Comparison of ENCODE assay signal across 22 cellular contexts in the genomic region with DNA sequence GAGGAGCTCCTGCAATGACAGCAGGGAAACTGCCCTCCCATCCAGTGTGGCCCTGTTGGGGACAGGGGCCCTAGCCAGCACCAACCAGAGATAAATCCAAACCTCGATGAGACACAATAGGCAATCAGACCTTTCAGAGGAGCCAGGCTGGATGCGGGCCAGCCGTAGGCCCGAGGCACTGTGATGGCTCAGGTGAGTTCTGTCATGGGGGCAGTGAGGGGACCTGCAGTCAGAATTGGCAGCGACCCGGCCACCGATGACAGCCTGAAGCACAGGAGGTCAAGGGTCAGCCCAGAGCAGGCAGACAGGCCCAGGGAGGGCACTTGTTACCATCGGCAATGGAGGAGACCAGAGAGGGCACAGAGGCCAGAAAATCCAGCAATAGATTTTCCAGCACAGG.
A peak's percentile ranks its signal among the peaks of the same experiment; 100 is the strongest.
DNase-seq lines count a peak whose midpoint lies in the region; ATAC-seq, FAIRE-seq and TF ChIP-seq lines count a peak whose summit lies in the region.
"Had no signal": no experiment of that assay in that cellular context is flagged by ENCODE, and none has a peak within 500 bp of the region (broad histone marks: within the 10 kb centered on the region; RNA-seq: fewer than 3 reads in every experiment).

No MANE protein-coding gene starts in this region.

- TF ChIP-seq RAD21 in H1 (IDR thresholded peaks at IDR 0.05 in 1 of 2, conservative IDR thresholded peaks at IDR 0.05 in 1 of 2; ENCODE audit: low read depth in 2 of 2, low read length in 2 of 2), result no peak

- no peak overlapping the region for H4K91ac ChIP-seq in H1 (replicated peaks; ENCODE audit: insufficient read length, low read length)

- H3K4me3 ChIP-seq in left ventricle myocardium inferior, result no peak overlapping the region
- no peak overlapping the region for H3K4me3 ChIP-seq in right atrium auricular region
- H3K4me3 ChIP-seq in H1 (ENCODE audit: extremely low read depth in 1 of 4, insufficient read depth in 2 of 4, low read depth in 3 of 4, low read length in 4 of 4), result no peak overlapping the region
- no peak overlapping the region for H3K4me3 ChIP-seq in sigmoid colon
- H3K4me3 ChIP-seq: BLaER1, GM23248 had no signal

- H3K4me1 ChIP-seq in left ventricle myocardium inferior (peaks cover 64% of the 10 kb centered on the region), right atrium auricular region (peaks cover 0 to 22% of the 10 kb centered on the region in 2 donors), H1 (replicated peaks in 1 of 4; ENCODE audit: control insufficient read depth in 3 of 4, insufficient read depth in 4 of 4, low read length in 3 of 4) (no peaks in the 10 kb centered on the region), sigmoid colon (peaks cover 0 to 4% (median 2%) of the 10 kb centered on the region in 4 donors)
- H3K4me1 ChIP-seq: BLaER1 had no signal

- no peak overlapping the region for H3K14ac ChIP-seq in H1 (ENCODE audit: insufficient read length)

- H2AK5ac ChIP-seq in H1 (ENCODE audit: low read depth, low read length), result no peak overlapping the region

- H3K56ac ChIP-seq in H1 (replicated peaks; ENCODE audit: insufficient read length, low read depth, low read length), result no peak overlapping the region

- H3K36me3 ChIP-seq in left ventricle myocardium inferior (no peaks in the 10 kb centered on the region), right atrium auricular region (no peaks in the 10 kb centered on the region), H1 (ENCODE audit: control insufficient read depth in 2 of 4, insufficient read depth in 4 of 4, low read length in 3 of 4) (no peaks in the 10 kb centered on the region), sigmoid colon (no peaks in the 10 kb centered on the region)
- H3K36me3 ChIP-seq: BLaER1 had no signal

- H3K9me3 ChIP-seq in left ventricle myocardium inferior (replicated peaks), result no peaks in the 10 kb centered on the region
- no peaks in the 10 kb centered on the region for H3K9me3 ChIP-seq in right atrium auricular region
- H3K9me3 ChIP-seq in H1 (ENCODE audit: insufficient read depth in 2 of 2, low read depth in 1 of 2, low read length in 1 of 2), result no peaks in the 10 kb centered on the region
- H3K9me3 ChIP-seq in sigmoid colon, result no peaks in the 10 kb centered on the region
- H3K9me3 ChIP-seq: BLaER1 had no signal

- TF ChIP-seq POLR2A in H1 (IDR thresholded peaks at IDR 0.05; ENCODE audit: control extremely low read depth in 1 of 2, low read depth in 2 of 2, low read length in 2 of 2), result no peak
- TF ChIP-seq POLR2A in sigmoid colon (IDR thresholded peaks at IDR 0.05), result no peak

- H2BK12ac ChIP-seq in H1 (ENCODE audit: low read depth, low read length), result no peak overlapping the region

- intact Hi-C loops in left ventricle myocardium inferior (cut with micrococcal nuclease), result no loop called here
- intact Hi-C loops in sigmoid colon (cut with DNase I), result no loop called here
- intact Hi-C loops in sciatic nerve (cut with DNase I), result no loop called here

- H2BK120ac ChIP-seq in H1 (replicated peaks; ENCODE audit: low read depth, low read length), result no peak overlapping the region

- H2BK20ac ChIP-seq in H1 (ENCODE audit: low read length), result no peak overlapping the region

- TF ChIP-seq EP300 in H1 (IDR thresholded peaks at IDR 0.05; ENCODE audit: borderline replicate concordance in 1 of 2, low read depth in 2 of 2, low read length in 2 of 2) (no peak), sigmoid colon (IDR thresholded peaks at IDR 0.05) (no peak)

- no peak overlapping the region for H3K4ac ChIP-seq in H1 (replicated peaks; ENCODE audit: insufficient read length, low read depth, low read length)

- H4K5ac ChIP-seq in H1 (ENCODE audit: insufficient read length, low read depth, low read length), result no peak overlapping the region

- 79% methylated on average over 6 of the region's 8 CpGs; no CpG with 5 or more reads in 1 of the 2 experiments for WGBS in H1 (ENCODE audit: extremely low coverage in 1 of 2, insufficient coverage in 1 of 2, insufficient read length in 1 of 2, insufficient replicate concordance in 2 of 2, low coverage in 1 of 2, low lambda C conversion rate in 2 of 2, missing lambda C conversion rate in 1 of 2), 2 experiments
- WGBS in sigmoid colon, 2 donors, result 85 to 92% methylated on average over 8 of the region's 8 CpGs

- H3K79me2 ChIP-seq in H1 (ENCODE audit: control insufficient read depth in 1 of 2, insufficient read depth in 2 of 2, low read length in 2 of 2), result no peaks in the 10 kb centered on the region

- no peaks in the 10 kb centered on the region; the same call in 1 of the 2 replicates for H3K23me2 ChIP-seq in H1 (ENCODE audit: low read depth, low read length)

- H3K27ac ChIP-seq in left ventricle myocardium inferior (replicated peaks) (peak overlapping the region; percentile 78), right atrium auricular region (no peak overlapping the region), H1 (ENCODE audit: low read depth, low read length) (no peak overlapping the region), sigmoid colon (peak overlapping the region in 3 of 4 donors; percentile 19 to 60 (median 55))
- H3K27ac ChIP-seq: 22Rv1, BLaER1, C4-2B, GM23248 had no signal

- no peak overlapping the region for H3K18ac ChIP-seq in H1 (ENCODE audit: extremely low read depth, low read length)

- H2BK15ac ChIP-seq in H1 (ENCODE audit: low read length), result no peak overlapping the region

- no peak for FAIRE-seq in H1 (lab: Jason Lieb, UNC)
- FAIRE-seq: A204.1, G401.6, GM12892, GM19239 had no signal

- H3K4me2 ChIP-seq in H1 (ENCODE audit: insufficient read depth in 1 of 2, low read depth in 2 of 2, low read length in 2 of 2), result no peak overlapping the region
- H3K4me2 ChIP-seq: BLaER1 had no signal

- H4K20me1 ChIP-seq in H1 (replicated peaks in 1 of 2; ENCODE audit: control insufficient read depth in 1 of 2, insufficient read depth in 2 of 2, low read length in 2 of 2), result no peaks in the 10 kb centered on the region
- H4K20me1 ChIP-seq: BLaER1 had no signal

- no peaks in the 10 kb centered on the region for H3K79me1 ChIP-seq in H1 (ENCODE audit: low read depth, low read length)

- H2AFZ ChIP-seq in H1 (ENCODE audit: low read length), result no peak overlapping the region
- H2AFZ ChIP-seq: GM23248 had no signal

- DNase-seq in left ventricle myocardium inferior, result no peak
- no peak for DNase-seq in right atrium auricular region (ENCODE audit: low spot score)
- no peak for DNase-seq in H1 (ENCODE audit: low read depth in 1 of 2, low spot score in 2 of 2)
- no peak for DNase-seq in sigmoid colon
- DNase-seq in sciatic nerve (ENCODE audit: low spot score), result no peak
- DNase-seq: Calu3; CD4-positive, CD25-positive, alpha-beta regulatory T cell; CD8-positive, alpha-beta memory T cell; COR-L47; DMS53; DND-41; GM23248; H9 had no signal

- POLR2A ChIA-PET in H1 (lab: Charles Lee; ENCODE audit: partially characterized antibody), result no interaction called here

- CTCF ChIA-PET in H1 (lab: Charles Lee; ENCODE audit: partially characterized antibody), result no interaction called here

- no peak overlapping the region for H2BK5ac ChIP-seq in H1 (ENCODE audit: low read depth, low read length)

- ATAC-seq in GM18909 (IDR thresholded peaks at IDR 0.05; ENCODE audit: poor library complexity, unreplicated experiment) (no peak), sciatic nerve (no peak)
- ATAC-seq: HCT116 had no signal

- TF ChIP-seq CTCF in left ventricle myocardium inferior (IDR thresholded peaks at IDR 0.05; ENCODE audit: borderline replicate concordance) (no peak), right atrium auricular region (IDR thresholded peaks at IDR 0.05) (no peak), H1 (IDR thresholded peaks at IDR 0.05; ENCODE audit: control extremely low read depth in 1 of 3, insufficient read depth in 1 of 3, low read depth in 1 of 3, low read length in 3 of 3) (no peak), sigmoid colon (IDR thresholded peaks at IDR 0.05) (no peak)

- H4K8ac ChIP-seq in H1 (ENCODE audit: extremely low read depth, insufficient read depth, low read length), result peak overlapping the region; percentile 51; the same call in 1 of the 2 replicates

- no peak overlapping the region for H3K9ac ChIP-seq in H1 (replicated peaks in 1 of 4; ENCODE audit: extremely low read depth in 1 of 4, low read depth in 3 of 4, low read length in 3 of 4)
- H3K9ac ChIP-seq: BLaER1, GM23248 had no signal

- H3K27me3 ChIP-seq in left ventricle myocardium inferior (ENCODE audit: low read depth) (no peaks in the 10 kb centered on the region), right atrium auricular region (no peaks in the 10 kb centered on the region), H1 (replicated peaks in 1 of 4; ENCODE audit: control insufficient read depth in 3 of 4, extremely low read depth in 1 of 4, insufficient read depth in 3 of 4, low read length in 3 of 4) (no peaks in the 10 kb centered on the region), sigmoid colon (no peaks in the 10 kb centered on the region)
- H3K27me3 ChIP-seq: BLaER1 had no signal

- H3K23ac ChIP-seq in H1 (ENCODE audit: insufficient read length), result no peak overlapping the region

TF ChIP-seq in H1, 55 proteins besides CTCF, POLR2A, EP300 and RAD21:
- TF ChIP-seq RBBP5 (IDR thresholded peaks at IDR 0.05; ENCODE audit: borderline replicate concordance, low read depth, low read length) (no peak), MAFK (IDR thresholded peaks at IDR 0.05; ENCODE audit: low read depth, low read length) (no peak), SIN3A (conservative IDR thresholded peaks at IDR 0.05 in 1 of 2, IDR thresholded peaks at IDR 0.05 in 1 of 2; ENCODE audit: low read depth in 1 of 2, low read length in 2 of 2) (no peak), SUZ12 (IDR thresholded peaks at IDR 0.05; ENCODE audit: low read length) (no peak), JUND (IDR thresholded peaks at IDR 0.05; ENCODE audit: low read length) (no peak)

Comparison
In these comparisons a context has a peak if more than half of its experiments do, and no peak if none do; other contexts are left out.
1. H3K27ac ChIP-seq: peak in left ventricle myocardium inferior (single experiment) and sigmoid colon (3 of 4); none in right atrium auricular region (0 of 2) and H1 (single experiment).